14 cellular contexts compared by ENCODE assay signal in genomic region chr7:14235056-14235455, GRCh38.
DNase-seq lines count a peak whose midpoint lies in the region; ATAC-seq and TF ChIP-seq lines count a peak whose summit lies in the region.
"Had no signal": no experiment of that assay in that cellular context is flagged by ENCODE, and none has a peak within 500 bp of the region (broad histone marks: within the 10 kb centered on the region; RNA-seq: fewer than 3 reads in every experiment).

No MANE protein-coding gene starts in this region.

- in situ Hi-C loops in G401 (cut with HindIII; ENCODE audit: low sequenced_read_pairs), result no loop called here

- H3K4me3 Mint-ChIP-seq in activated CD4-positive, alpha-beta T cell treated with anti-CD3 and anti-CD28 coated beads, Interleukin-2, amount 10 ng/mL, durations not matched to agents 7 days and 5 days, result no peak overlapping the region
- H3K4me3 Mint-ChIP-seq in Caco-2 (ENCODE audit: unreplicated experiment), result no peak overlapping the region
- H3K4me3 Mint-ChIP-seq: CD8-positive, alpha-beta memory T cell had no signal

- TF ChIP-seq CTCF in SK-N-SH (IDR thresholded peaks at IDR 0.05) (no peak), fibroblast of the aortic adventitia (IDR thresholded peaks at IDR 0.05; ENCODE audit: insufficient read depth, low read length) (no peak), Caco-2 (IDR thresholded peaks at IDR 0.05; ENCODE audit: insufficient read depth in 1 of 2, low read depth in 1 of 2, low read length in 1 of 2, severe bottlenecking in 1 of 2, unreplicated experiment in 1 of 2) (no peak)

- DNase-seq in G401 (ENCODE audit: low spot score), result peak; percentile 64
- DNase-seq in SK-N-SH, result no peak
- peak; percentile 4 for DNase-seq in cerebellum (ENCODE audit: low spot score)
- DNase-seq in fibroblast of the aortic adventitia (ENCODE audit: low read depth), result peak; percentile 18
- no peak for DNase-seq in dedifferentiated amniotic fluid mesenchymal stem cell (ENCODE audit: extremely low spot score)
- no peak for DNase-seq in activated CD4-positive, alpha-beta T cell treated with anti-CD3 and anti-CD28 coated beads, Interleukin-2, amount 10 ng/mL, durations not matched to agents 7 days and 5 days
- DNase-seq in Caco-2, result no peak
- DNase-seq: 8988T; AML-193; CD8-positive, alpha-beta memory T cell; DMS53; H7 had no signal

- no peak for ATAC-seq in HG02610 (IDR thresholded peaks at IDR 0.05; ENCODE audit: unreplicated experiment)

- no peaks in the 10 kb centered on the region for H4K20me1 ChIP-seq in SK-N-SH (ENCODE audit: insufficient read depth)
- H4K20me1 ChIP-seq: BLaER1 had no signal

- no peaks in the 10 kb centered on the region; the same call in 1 of the 2 replicates for H3K79me2 ChIP-seq in SK-N-SH (ENCODE audit: insufficient read depth)

- POLR2A ChIA-PET in SK-N-SH (lab: Yijun Ruan, JAX) (no interaction called here), Caco-2 (lab: Charles Lee) (no interaction called here)
- POLR2A ChIA-PET in activated CD4-positive, alpha-beta T cell treated with anti-CD3 and anti-CD28 coated beads, Interleukin-2, amount 10 ng/mL, durations not matched to agents 7 days and 5 days (lab: Charles Lee), result no interaction called here

- H3K9me3 ChIP-seq in SK-N-SH, result no peaks in the 10 kb centered on the region
- H3K9me3 ChIP-seq in Caco-2, result no peaks in the 10 kb centered on the region
- H3K9me3 ChIP-seq: BLaER1 had no signal

- CTCF ChIA-PET in SK-N-SH (lab: Yijun Ruan, JAX), result no interaction called here
- CTCF ChIA-PET in activated CD4-positive, alpha-beta T cell treated with anti-CD3 and anti-CD28 coated beads, Interleukin-2, amount 10 ng/mL, durations not matched to agents 7 days and 5 days (lab: Charles Lee), result no interaction called here
- CTCF ChIA-PET in Caco-2 (lab: Charles Lee), result no interaction called here

- no peak overlapping the region for H2AFZ ChIP-seq in SK-N-SH (ENCODE audit: low read depth)

- H3K36me3 ChIP-seq in SK-N-SH (replicated peaks in 1 of 2; ENCODE audit: control insufficient read depth in 1 of 2, insufficient read depth in 2 of 2, low read length in 1 of 2) (no peaks in the 10 kb centered on the region), Caco-2 (ENCODE audit: control insufficient read depth, insufficient read depth, low read length) (no peaks in the 10 kb centered on the region)
- H3K36me3 ChIP-seq: BLaER1 had no signal

- TF ChIP-seq RAD21 in SK-N-SH (IDR thresholded peaks at IDR 0.05; ENCODE audit: low read length), result no peak

- H3K36me3 Mint-ChIP-seq in activated CD4-positive, alpha-beta T cell treated with anti-CD3 and anti-CD28 coated beads, Interleukin-2, amount 10 ng/mL, durations not matched to agents 7 days and 5 days (ENCODE audit: low read depth), result no peaks in the 10 kb centered on the region
- no peaks in the 10 kb centered on the region for H3K36me3 Mint-ChIP-seq in Caco-2 (ENCODE audit: insufficient read depth, unreplicated experiment)
- H3K36me3 Mint-ChIP-seq: CD8-positive, alpha-beta memory T cell had no signal

- intact Hi-C loops in Caco-2 (cut with micrococcal nuclease; ENCODE audit: unreplicated experiment), result no loop called here

- H3K27ac Mint-ChIP-seq in activated CD4-positive, alpha-beta T cell treated with anti-CD3 and anti-CD28 coated beads, Interleukin-2, amount 10 ng/mL, durations not matched to agents 7 days and 5 days, result no peak overlapping the region
- no peak overlapping the region for H3K27ac Mint-ChIP-seq in Caco-2 (ENCODE audit: unreplicated experiment)
- H3K27ac Mint-ChIP-seq: CD8-positive, alpha-beta memory T cell had no signal

- peak overlapping the region in 1 of 2 experiments; percentile 14; a peak in 2 of 4 replicates for H3K27ac ChIP-seq in SK-N-SH (ENCODE audit: low read depth in 2 of 2, low read length in 1 of 2)
- H3K27ac ChIP-seq: BLaER1 had no signal

- no peak overlapping the region for H3K9ac ChIP-seq in SK-N-SH
- H3K9ac ChIP-seq: BLaER1 had no signal

- 93% methylated on average over 2 of the region's 2 CpGs for WGBS in SK-N-SH (ENCODE audit: low lambda C conversion rate)

- H3K27me3 Mint-ChIP-seq in activated CD4-positive, alpha-beta T cell treated with anti-CD3 and anti-CD28 coated beads, Interleukin-2, amount 10 ng/mL, durations not matched to agents 7 days and 5 days, result no peaks in the 10 kb centered on the region
- H3K27me3 Mint-ChIP-seq in Caco-2 (ENCODE audit: insufficient read depth, unreplicated experiment), result no peaks in the 10 kb centered on the region
- H3K27me3 Mint-ChIP-seq: CD8-positive, alpha-beta memory T cell had no signal

- no peaks in the 10 kb centered on the region for H3K27me3 ChIP-seq in SK-N-SH (ENCODE audit: insufficient read depth)
- no peaks in the 10 kb centered on the region for H3K27me3 ChIP-seq in Caco-2 (replicated peaks; ENCODE audit: control insufficient read depth, insufficient read depth, low read length)
- H3K27me3 ChIP-seq: BLaER1 had no signal

- H3K4me2 ChIP-seq in SK-N-SH, result no peak overlapping the region
- H3K4me2 ChIP-seq: BLaER1 had no signal

- TF ChIP-seq EP300 in SK-N-SH (IDR thresholded peaks at IDR 0.05; ENCODE audit: borderline replicate concordance in 1 of 2, low read depth in 1 of 2, low read length in 1 of 2), result no peak

- H3K9me3 Mint-ChIP-seq in activated CD4-positive, alpha-beta T cell treated with anti-CD3 and anti-CD28 coated beads, Interleukin-2, amount 10 ng/mL, durations not matched to agents 7 days and 5 days, result peaks cover 3% of the 10 kb centered on the region
- H3K9me3 Mint-ChIP-seq in Caco-2 (ENCODE audit: unreplicated experiment), result no peaks in the 10 kb centered on the region
- H3K9me3 Mint-ChIP-seq: CD8-positive, alpha-beta memory T cell had no signal

- BruUV-seq in Caco-2 (replicated peaks; lab: Mats Ljungman, UMichigan), result no TSS peak

- H3K4me3 ChIP-seq in SK-N-SH (ENCODE audit: low read depth in 2 of 2, low read length in 1 of 2), result no peak overlapping the region
- no peak overlapping the region for H3K4me3 ChIP-seq in fibroblast of the aortic adventitia (ENCODE audit: low read depth, low read length)
- H3K4me3 ChIP-seq in Caco-2 (ENCODE audit: low read depth, low read length), result no peak overlapping the region
- H3K4me3 ChIP-seq: BLaER1 had no signal

- H3K9me2 ChIP-seq in SK-N-SH, result no peaks in the 10 kb centered on the region

- H3K4me1 ChIP-seq in SK-N-SH (ENCODE audit: control insufficient read depth in 1 of 2, insufficient read depth in 2 of 2, low read depth in 1 of 2, low read length in 1 of 2) (peaks cover 7 to 16% of the 10 kb centered on the region in 2 experiments; a peak in 3 of 4 replicates), Caco-2 (no peaks in the 10 kb centered on the region)

- H3K4me1 Mint-ChIP-seq in activated CD4-positive, alpha-beta T cell treated with anti-CD3 and anti-CD28 coated beads, Interleukin-2, amount 10 ng/mL, durations not matched to agents 7 days and 5 days, result no peaks in the 10 kb centered on the region
- H3K4me1 Mint-ChIP-seq in Caco-2 (ENCODE audit: low read depth, unreplicated experiment), result no peaks in the 10 kb centered on the region
- H3K4me1 Mint-ChIP-seq: CD8-positive, alpha-beta memory T cell had no signal

- no peaks in the 10 kb centered on the region for H3F3A ChIP-seq in SK-N-SH (replicated peaks; ENCODE audit: insufficient read depth)

TF ChIP-seq in SK-N-SH, 30 proteins besides CTCF, POLR2A, EP300 and RAD21:
- TF ChIP-seq NFIC (IDR thresholded peaks at IDR 0.05; ENCODE audit: borderline replicate concordance) (peak; percentile 27; the same call in 1 of the 2 replicates), TCF12 (IDR thresholded peaks at IDR 0.05) (peak; percentile 44; the same call in 1 of the 2 replicates), IRF3 (IDR thresholded peaks at IDR 0.05; ENCODE audit: low read depth, low read length) (no peak)

Comparison
In these comparisons a context has a peak if more than half of its experiments do, and no peak if none do; other contexts are left out.
1. DNase-seq: peak in G401 (single experiment), cerebellum (single experiment) and fibroblast of the aortic adventitia (single experiment); none in SK-N-SH (single experiment), dedifferentiated amniotic fluid mesenchymal stem cell (single experiment), activated CD4-positive, alpha-beta T cell treated with anti-CD3 and anti-CD28 coated beads, Interleukin-2, amount 10 ng/mL, durations not matched to agents 7 days and 5 days (single experiment) and Caco-2 (0 of 2).